ENCODE assay signal across 27 cellular contexts in genomic region chr1:26182372-26182675, GRCh38. TPM values are rescaled to one million over a fixed set of nuclear protein-coding genes. Genes with fewer than 3 reads are reported as not detected.
"Had no signal": no experiment of that assay in that cellular context is flagged by ENCODE, and none has a peak within 500 bp of the region (broad histone marks: within the 10 kb centered on the region; RNA-seq: fewer than 3 reads in every experiment).

No MANE protein-coding gene starts in this region.

- H3K27me3 ChIP-seq: adrenal gland had no signal

- H3K27ac ChIP-seq: adrenal gland, KMS-11, SK-N-MC had no signal

- H3K4me2 ChIP-seq: KMS-11 had no signal

- H3K9ac ChIP-seq: KMS-11 had no signal

- H3K9me3 ChIP-seq: adrenal gland had no signal

- H3K27ac Mint-ChIP-seq: activated CD4-positive, alpha-beta memory T cell treated with anti-CD3 and anti-CD28 coated beads, Interleukin-2, amount 10 ng/mL, durations not matched to agents 7 days and 5 days; activated CD4-positive, alpha-beta T cell treated with anti-CD3 and anti-CD28 coated beads for 36 hours; activated naive CD8-positive, alpha-beta T cell treated with anti-CD3 and anti-CD28 coated beads, Interleukin-2, amount 10 ng/mL, durations not matched to agents 7 days and 5 days; activated T-cell treated with anti-CD3 and anti-CD28 coated beads, Interleukin-2, amount 50 U/mL, for 72 hours; T-cell had no signal

- H3K36me3 Mint-ChIP-seq: activated naive CD8-positive, alpha-beta T cell treated with anti-CD3 and anti-CD28 coated beads, Interleukin-2, amount 10 ng/mL, durations not matched to agents 7 days and 5 days; T-cell had no signal

- ATAC-seq: HepG2, Right ventricle myocardium inferior, T-cell had no signal

- H3K4me1 ChIP-seq: adrenal gland had no signal

- FAIRE-seq: HepG2 had no signal

- H3K4me1 Mint-ChIP-seq: activated CD4-positive, alpha-beta memory T cell treated with anti-CD3 and anti-CD28 coated beads, Interleukin-2, amount 10 ng/mL, durations not matched to agents 7 days and 5 days; activated naive CD8-positive, alpha-beta T cell treated with anti-CD3 and anti-CD28 coated beads, Interleukin-2, amount 10 ng/mL, durations not matched to agents 7 days and 5 days had no signal

- H3K4me3 ChIP-seq: adrenal gland, SK-N-MC had no signal

- H3K36me3 ChIP-seq: adrenal gland, WERI-Rb-1 had no signal

- H3K27me3 Mint-ChIP-seq: activated CD4-positive, alpha-beta memory T cell treated with anti-CD3 and anti-CD28 coated beads, Interleukin-2, amount 10 ng/mL, durations not matched to agents 7 days and 5 days; activated CD4-positive, alpha-beta T cell treated with anti-CD3 and anti-CD28 coated beads for 36 hours; activated naive CD8-positive, alpha-beta T cell treated with anti-CD3 and anti-CD28 coated beads, Interleukin-2, amount 10 ng/mL, durations not matched to agents 7 days and 5 days; T-cell had no signal

- DNase-seq: activated CD4-positive, alpha-beta memory T cell treated with anti-CD3 and anti-CD28 coated beads, Interleukin-2, amount 10 ng/mL, durations not matched to agents 7 days and 5 days; activated CD4-positive, alpha-beta T cell treated with anti-CD3 and anti-CD28 coated beads for 36 hours; activated CD4-positive, alpha-beta T cell treated with anti-CD3 and anti-CD28 coated beads, Interleukin-2, amount 50 U/mL, for 1 hour; activated naive CD4-positive, alpha-beta T cell treated with anti-CD3 and anti-CD28 coated beads, Interleukin-2, amount 50 U/mL, for 16 hours; activated naive CD8-positive, alpha-beta T cell treated with anti-CD3 and anti-CD28 coated beads, Interleukin-2, amount 10 ng/mL, durations not matched to agents 7 days and 5 days; activated T-cell treated with anti-CD3 and anti-CD28 coated beads for 4 hours; activated T-cell treated with anti-CD3 and anti-CD28 coated beads, Interleukin-2, amount 50 U/mL, for 72 hours; adrenal gland; anterior cingulate cortex; caudate nucleus; NCI-H1105; NCI-H146; NCI-H1930; NCI-H2171 treated with DMSO at 0.1 percent for 48 hours; NCI-H510A; NCI-H526 treated with DMSO at 0.1 percent for 48 hours; NCI-H82; NK-92 treated with Interleukin-12 subunit alpha and Interleukin-12 subunit beta, amount 100 ng/mL, for 24 hours; T-cell; WERI-Rb-1 had no signal

- H3K4me3 Mint-ChIP-seq: activated CD4-positive, alpha-beta memory T cell treated with anti-CD3 and anti-CD28 coated beads, Interleukin-2, amount 10 ng/mL, durations not matched to agents 7 days and 5 days; activated CD4-positive, alpha-beta T cell treated with anti-CD3 and anti-CD28 coated beads for 36 hours; activated naive CD8-positive, alpha-beta T cell treated with anti-CD3 and anti-CD28 coated beads, Interleukin-2, amount 10 ng/mL, durations not matched to agents 7 days and 5 days; activated T-cell treated with anti-CD3 and anti-CD28 coated beads, Interleukin-2, amount 50 U/mL, for 72 hours; T-cell had no signal

- H3K9me3 Mint-ChIP-seq: activated CD4-positive, alpha-beta memory T cell treated with anti-CD3 and anti-CD28 coated beads, Interleukin-2, amount 10 ng/mL, durations not matched to agents 7 days and 5 days; activated naive CD8-positive, alpha-beta T cell treated with anti-CD3 and anti-CD28 coated beads, Interleukin-2, amount 10 ng/mL, durations not matched to agents 7 days and 5 days; activated T-cell treated with anti-CD3 and anti-CD28 coated beads, Interleukin-2, amount 50 U/mL, for 72 hours; T-cell had no signal

RNA-seq across cellular contexts. Expression of gene CATSPER4, which starts 8.1 kb away (rescaled TPM):
- total RNA-seq: activated CD4-positive, alpha-beta memory T cell treated with anti-CD3 and anti-CD28 coated beads, Interleukin-2, amount 10 ng/mL, durations not matched to agents 7 days and 5 days; activated CD4-positive, alpha-beta T cell treated with anti-CD3 and anti-CD28 coated beads for 36 hours; activated CD8-positive, alpha-beta memory T cell treated with anti-CD3 and anti-CD28 coated beads for 36 hours; activated naive CD8-positive, alpha-beta T cell treated with anti-CD3 and anti-CD28 coated beads, Interleukin-2, amount 10 ng/mL, durations not matched to agents 7 days and 5 days; adrenal gland; HepG2; MCF 10A; Right ventricle myocardium inferior; T-cell; T-helper 2 cell treated with Interferon-gamma antibody and Interleukin-4, amounts not matched to agents 100 ng/mL and 5 ng/mL, for 36 hours had no signal
- polyA plus RNA-seq: adrenal gland, HepG2 had no signal

RNA-seq across cellular contexts. Expression of gene ZNF593OS, which starts 10.7 kb away (rescaled TPM):
- total RNA-seq: activated CD4-positive, alpha-beta memory T cell treated with anti-CD3 and anti-CD28 coated beads, Interleukin-2, amount 10 ng/mL, durations not matched to agents 7 days and 5 days; activated CD4-positive, alpha-beta T cell treated with anti-CD3 and anti-CD28 coated beads for 36 hours; activated CD8-positive, alpha-beta memory T cell treated with anti-CD3 and anti-CD28 coated beads for 36 hours; activated naive CD8-positive, alpha-beta T cell treated with anti-CD3 and anti-CD28 coated beads, Interleukin-2, amount 10 ng/mL, durations not matched to agents 7 days and 5 days; activated T-cell treated with anti-CD3 and anti-CD28 coated beads, Interleukin-2, amount 50 U/mL, for 72 hours; HepG2; MCF 10A; Right ventricle myocardium inferior; T-cell; T-helper 2 cell treated with Interferon-gamma antibody and Interleukin-4, amounts not matched to agents 100 ng/mL and 5 ng/mL, for 36 hours had no signal
- polyA plus RNA-seq: HepG2 had no signal

RNA-seq across cellular contexts. Expression of gene C1orf232, which starts 13.6 kb away (rescaled TPM):
- total RNA-seq: activated CD4-positive, alpha-beta memory T cell treated with anti-CD3 and anti-CD28 coated beads, Interleukin-2, amount 10 ng/mL, durations not matched to agents 7 days and 5 days; activated CD4-positive, alpha-beta T cell treated with anti-CD3 and anti-CD28 coated beads for 36 hours; activated CD8-positive, alpha-beta memory T cell treated with anti-CD3 and anti-CD28 coated beads for 36 hours; activated naive CD8-positive, alpha-beta T cell treated with anti-CD3 and anti-CD28 coated beads, Interleukin-2, amount 10 ng/mL, durations not matched to agents 7 days and 5 days; activated T-cell treated with anti-CD3 and anti-CD28 coated beads, Interleukin-2, amount 50 U/mL, for 72 hours; adrenal gland; HepG2; MCF 10A; Right ventricle myocardium inferior; T-cell; T-helper 2 cell treated with Interferon-gamma antibody and Interleukin-4, amounts not matched to agents 100 ng/mL and 5 ng/mL, for 36 hours had no signal
- polyA plus RNA-seq: adrenal gland, HepG2 had no signal
